37 cellular contexts compared by ENCODE assay signal in the genomic region with DNA sequence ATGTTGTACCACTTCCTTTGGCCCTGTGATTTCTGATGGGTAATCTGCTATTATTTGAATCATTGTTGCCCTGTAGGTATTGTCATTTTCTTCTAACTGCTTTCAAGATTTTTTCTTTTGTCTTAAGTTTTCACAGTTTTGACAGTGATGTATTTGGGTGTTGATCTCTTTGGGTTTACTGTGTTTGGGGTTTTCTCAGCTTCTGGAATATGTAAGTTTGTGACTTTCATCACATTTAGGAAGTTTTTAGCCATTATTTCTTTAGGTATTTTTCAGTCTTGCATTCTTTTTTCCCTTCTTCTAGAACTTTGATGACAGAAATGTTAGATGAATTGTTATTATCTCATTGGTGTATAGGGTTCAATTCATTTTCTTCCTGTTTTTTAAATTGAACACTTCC. TPM values are rescaled to one million over a fixed set of nuclear protein-coding genes. Genes with fewer than 3 reads are reported as not detected.
"Had no signal": no experiment of that assay in that cellular context is flagged by ENCODE, and none has a peak within 500 bp of the region (broad histone marks: within the 10 kb centered on the region; RNA-seq: fewer than 3 reads in every experiment).

No MANE protein-coding gene starts in this region.

- DNase-seq: activated effector memory CD4-positive, alpha-beta T cell treated with anti-CD3 and anti-CD28 coated beads, Interleukin-2, amount 50 U/mL, for 16 hours; activated effector memory CD4-positive, alpha-beta T cell treated with Interleukin-2 at 50 U/mL for 16 hours; activated gamma-delta T cell; activated gamma-delta T cell treated with Interleukin-2 at 50 U/mL for 16 hours; activated naive CD4-positive, alpha-beta T cell; activated naive CD4-positive, alpha-beta T cell treated with anti-CD3 and anti-CD28 coated beads for 36 hours; activated naive CD4-positive, alpha-beta T cell treated with anti-CD3 and anti-CD28 coated beads, Interleukin-2, amount 10 ng/mL, durations not matched to agents 7 days and 5 days; activated naive CD4-positive, alpha-beta T cell treated with anti-CD3 and anti-CD28 coated beads, Interleukin-2, amount 50 U/mL, for 16 hours; activated naive CD4-positive, alpha-beta T cell treated with Interleukin-2 at 50 U/mL for 16 hours; activated naive CD8-positive, alpha-beta T cell treated with anti-CD3 and anti-CD28 coated beads for 36 hours; activated naive CD8-positive, alpha-beta T cell treated with anti-CD3 and anti-CD28 coated beads, Interleukin-2, amount 10 ng/mL, durations not matched to agents 7 days and 5 days; activated naive CD8-positive, alpha-beta T cell treated with anti-CD3 and anti-CD28 coated beads, Interleukin-2, amount 50 U/mL, for 24 hours; activated T-cell treated with anti-CD3 and anti-CD28 coated beads, Interleukin-2, amount 50 U/mL, for 1 hour; activated T-cell treated with anti-CD3 and anti-CD28 coated beads, Interleukin-2, amount 50 U/mL, for 24 hours; activated T-cell treated with anti-CD3 and anti-CD28 coated beads, Interleukin-2, amount 50 U/mL, for 4 hours; activated T-cell treated with anti-CD3 and anti-CD28 coated beads, Interleukin-2, amount 50 U/mL, for 48 hours; activated T-cell treated with anti-CD3 and anti-CD28 coated beads, Interleukin-2, amount 50 U/mL, for 72 hours; adrenal gland; amniotic stem cell; amygdala; anterior cingulate cortex; aorta; body of pancreas; brain microvascular endothelial cell; caudate nucleus; central memory CD4-positive, alpha-beta T cell; cerebellar nuclear complex had no signal

- FAIRE-seq: astrocyte, bronchial epithelial cell had no signal

- H3K9me3 ChIP-seq: adrenal gland, ascending aorta, body of pancreas, breast epithelium had no signal

- ATAC-seq: activated naive CD4-positive, alpha-beta T cell treated with anti-CD3 and anti-CD28 coated beads, Interleukin-2, amount 50 U/mL, for 72 hours; activated naive CD8-positive, alpha-beta T cell treated with anti-CD3 and anti-CD28 coated beads, Interleukin-2, amount 50 U/mL, for 24 hours; activated T-cell treated with anti-CD3 and anti-CD28 coated beads, Interleukin-2, amount 50 U/mL, for 4 hours; activated T-cell treated with anti-CD3 and anti-CD28 coated beads, Interleukin-2, amount 50 U/mL, for 72 hours; activated T-helper 17 cell treated with anti-CD3 and anti-CD28 coated beads, Interleukin-2, amount 50 U/mL, for 72 hours; body of pancreas had no signal

- H3K36me3 ChIP-seq: adrenal gland, ascending aorta, brain microvascular endothelial cell, breast epithelium, cardiac muscle cell had no signal

- H3K4me3 ChIP-seq: adrenal gland, ascending aorta, body of pancreas, breast epithelium, cardiac muscle cell had no signal

- H3K27me3 ChIP-seq: adrenal gland, ascending aorta, body of pancreas, brain microvascular endothelial cell, breast epithelium, cardiac muscle cell had no signal

- H3K27ac ChIP-seq: adrenal gland, ascending aorta, body of pancreas, brain microvascular endothelial cell, breast epithelium, cardiac muscle cell had no signal

- H3K4me1 ChIP-seq: adrenal gland, ascending aorta, body of pancreas, breast epithelium had no signal

RNA-seq across cellular contexts. Expression of gene ASB4, which starts 27.8 kb away (rescaled TPM):
- total RNA-seq: activated naive CD4-positive, alpha-beta T cell treated with anti-CD3 and anti-CD28 coated beads for 36 hours; activated naive CD4-positive, alpha-beta T cell treated with anti-CD3 and anti-CD28 coated beads, Interleukin-2, amount 50 U/mL, for 72 hours; activated naive CD8-positive, alpha-beta T cell treated with anti-CD3 and anti-CD28 coated beads for 36 hours; activated naive CD8-positive, alpha-beta T cell treated with anti-CD3 and anti-CD28 coated beads, Interleukin-2, amount 10 ng/mL, durations not matched to agents 7 days and 5 days; activated T-cell treated with anti-CD3 and anti-CD28 coated beads, Interleukin-2, amount 50 U/mL, for 72 hours; activated T-helper 1 cell treated with anti-CD3 and anti-CD28 coated beads, Interleukin-12 subunit alpha, Interleukin-12 subunit beta, Interleukin-2, Interleukin-4 antibody, amounts not matched to agents 30 ng/mL and 10 ng/mL and 1 ng/mL, durations not matched to agents 14 hours and 24 hours and 36 hours; activated T-helper 17 cell treated with anti-CD3 and anti-CD28 coated beads, Interleukin-2, amount 50 U/mL, for 72 hours; activated T-helper 2 cell treated with anti-CD3 and anti-CD28 coated beads, Interferon-gamma antibody, Interleukin-2, Interleukin-4, amounts not matched to agents 10 μg/mL and 5 μg/mL and 100 μg/mL, durations not matched to agents 14 hours and 24 hours and 36 hours; aorta; astrocyte; body of pancreas; cardiac muscle cell; chondrocyte had no signal
- polyA plus RNA-seq: aorta had no signal
